ENCODE assay signal across 1 cellular context in the genomic region with DNA sequence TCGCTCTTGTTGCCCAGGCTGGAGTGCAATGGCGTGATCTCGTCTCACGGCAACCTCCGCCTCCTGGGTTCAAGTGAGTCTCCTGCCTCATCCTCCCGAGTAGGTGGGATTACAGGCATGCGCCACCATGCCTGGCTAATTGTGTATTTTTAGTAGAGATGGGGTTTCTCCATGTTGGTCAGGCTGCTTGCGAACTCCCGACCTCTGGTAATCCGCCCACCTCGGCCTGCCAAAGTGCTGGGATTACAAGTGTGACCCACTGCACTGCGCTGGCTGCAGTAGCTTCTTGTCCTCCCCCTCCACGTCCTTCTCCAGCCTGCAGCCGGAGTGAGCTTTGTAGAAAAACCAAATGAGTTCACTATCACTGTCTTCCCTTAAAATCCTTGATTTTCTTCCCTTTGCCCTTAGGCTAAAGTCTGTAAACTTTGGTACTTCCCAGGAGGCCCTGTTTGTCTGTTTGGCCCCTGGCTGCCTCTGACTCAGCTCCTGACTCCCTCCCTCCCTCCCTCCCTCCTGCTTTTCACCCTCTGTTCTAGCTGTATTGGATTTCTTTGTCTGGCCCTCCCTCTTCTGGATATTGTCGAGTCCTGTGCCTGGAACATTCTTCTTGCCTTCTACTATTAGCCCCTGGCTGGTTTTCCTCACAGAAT.
TF ChIP-seq lines count a peak whose summit lies in the region.

No MANE protein-coding gene starts in this region.

TF ChIP-seq in HepG2, 621 proteins besides CTCF, POLR2A, EP300 and RAD21 (continued from another document and continues in another):
- TF ChIP-seq, protein P1, sequence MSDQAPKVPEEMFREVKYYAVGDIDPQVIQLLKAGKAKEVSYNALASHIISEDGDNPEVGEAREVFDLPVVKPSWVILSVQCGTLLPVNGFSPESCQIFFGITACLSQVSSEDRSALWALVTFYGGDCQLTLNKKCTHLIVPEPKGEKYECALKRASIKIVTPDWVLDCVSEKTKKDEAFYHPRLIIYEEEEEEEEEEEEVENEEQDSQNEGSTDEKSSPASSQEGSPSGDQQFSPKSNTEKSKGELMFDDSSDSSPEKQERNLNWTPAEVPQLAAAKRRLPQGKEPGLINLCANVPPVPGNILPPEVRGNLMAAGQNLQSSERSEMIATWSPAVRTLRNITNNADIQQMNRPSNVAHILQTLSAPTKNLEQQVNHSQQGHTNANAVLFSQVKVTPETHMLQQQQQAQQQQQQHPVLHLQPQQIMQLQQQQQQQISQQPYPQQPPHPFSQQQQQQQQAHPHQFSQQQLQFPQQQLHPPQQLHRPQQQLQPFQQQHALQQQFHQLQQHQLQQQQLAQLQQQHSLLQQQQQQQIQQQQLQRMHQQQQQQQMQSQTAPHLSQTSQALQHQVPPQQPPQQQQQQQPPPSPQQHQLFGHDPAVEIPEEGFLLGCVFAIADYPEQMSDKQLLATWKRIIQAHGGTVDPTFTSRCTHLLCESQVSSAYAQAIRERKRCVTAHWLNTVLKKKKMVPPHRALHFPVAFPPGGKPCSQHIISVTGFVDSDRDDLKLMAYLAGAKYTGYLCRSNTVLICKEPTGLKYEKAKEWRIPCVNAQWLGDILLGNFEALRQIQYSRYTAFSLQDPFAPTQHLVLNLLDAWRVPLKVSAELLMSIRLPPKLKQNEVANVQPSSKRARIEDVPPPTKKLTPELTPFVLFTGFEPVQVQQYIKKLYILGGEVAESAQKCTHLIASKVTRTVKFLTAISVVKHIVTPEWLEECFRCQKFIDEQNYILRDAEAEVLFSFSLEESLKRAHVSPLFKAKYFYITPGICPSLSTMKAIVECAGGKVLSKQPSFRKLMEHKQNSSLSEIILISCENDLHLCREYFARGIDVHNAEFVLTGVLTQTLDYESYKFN (CRISPR knock-in tag; conservative IDR thresholded peaks at IDR 0.05): peak; percentile 98
- no peak for TF ChIP-seq PAWR (CRISPR knock-in tag; IDR thresholded peaks at IDR 0.05; ENCODE audit: borderline replicate concordance)
- TF ChIP-seq, protein P2, sequence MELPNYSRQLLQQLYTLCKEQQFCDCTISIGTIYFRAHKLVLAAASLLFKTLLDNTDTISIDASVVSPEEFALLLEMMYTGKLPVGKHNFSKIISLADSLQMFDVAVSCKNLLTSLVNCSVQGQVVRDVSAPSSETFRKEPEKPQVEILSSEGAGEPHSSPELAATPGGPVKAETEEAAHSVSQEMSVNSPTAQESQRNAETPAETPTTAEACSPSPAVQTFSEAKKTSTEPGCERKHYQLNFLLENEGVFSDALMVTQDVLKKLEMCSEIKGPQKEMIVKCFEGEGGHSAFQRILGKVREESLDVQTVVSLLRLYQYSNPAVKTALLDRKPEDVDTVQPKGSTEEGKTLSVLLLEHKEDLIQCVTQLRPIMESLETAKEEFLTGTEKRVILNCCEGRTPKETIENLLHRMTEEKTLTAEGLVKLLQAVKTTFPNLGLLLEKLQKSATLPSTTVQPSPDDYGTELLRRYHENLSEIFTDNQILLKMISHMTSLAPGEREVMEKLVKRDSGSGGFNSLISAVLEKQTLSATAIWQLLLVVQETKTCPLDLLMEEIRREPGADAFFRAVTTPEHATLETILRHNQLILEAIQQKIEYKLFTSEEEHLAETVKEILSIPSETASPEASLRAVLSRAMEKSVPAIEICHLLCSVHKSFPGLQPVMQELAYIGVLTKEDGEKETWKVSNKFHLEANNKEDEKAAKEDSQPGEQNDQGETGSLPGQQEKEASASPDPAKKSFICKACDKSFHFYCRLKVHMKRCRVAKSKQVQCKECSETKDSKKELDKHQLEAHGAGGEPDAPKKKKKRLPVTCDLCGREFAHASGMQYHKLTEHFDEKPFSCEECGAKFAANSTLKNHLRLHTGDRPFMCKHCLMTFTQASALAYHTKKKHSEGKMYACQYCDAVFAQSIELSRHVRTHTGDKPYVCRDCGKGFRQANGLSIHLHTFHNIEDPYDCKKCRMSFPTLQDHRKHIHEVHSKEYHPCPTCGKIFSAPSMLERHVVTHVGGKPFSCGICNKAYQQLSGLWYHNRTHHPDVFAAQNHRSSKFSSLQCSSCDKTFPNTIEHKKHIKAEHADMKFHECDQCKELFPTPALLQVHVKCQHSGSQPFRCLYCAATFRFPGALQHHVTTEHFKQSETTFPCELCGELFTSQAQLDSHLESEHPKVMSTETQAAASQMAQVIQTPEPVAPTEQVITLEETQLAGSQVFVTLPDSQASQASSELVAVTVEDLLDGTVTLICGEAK (IDR thresholded peaks at IDR 0.05): no peak
- TF ChIP-seq, protein P2 (CRISPR knock-in tag; IDR thresholded peaks at IDR 0.05): peak; percentile 23; the same call in 1 of the 2 replicates
- TF ChIP-seq, protein P3, sequence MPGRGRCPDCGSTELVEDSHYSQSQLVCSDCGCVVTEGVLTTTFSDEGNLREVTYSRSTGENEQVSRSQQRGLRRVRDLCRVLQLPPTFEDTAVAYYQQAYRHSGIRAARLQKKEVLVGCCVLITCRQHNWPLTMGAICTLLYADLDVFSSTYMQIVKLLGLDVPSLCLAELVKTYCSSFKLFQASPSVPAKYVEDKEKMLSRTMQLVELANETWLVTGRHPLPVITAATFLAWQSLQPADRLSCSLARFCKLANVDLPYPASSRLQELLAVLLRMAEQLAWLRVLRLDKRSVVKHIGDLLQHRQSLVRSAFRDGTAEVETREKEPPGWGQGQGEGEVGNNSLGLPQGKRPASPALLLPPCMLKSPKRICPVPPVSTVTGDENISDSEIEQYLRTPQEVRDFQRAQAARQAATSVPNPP (CRISPR knock-in tag; IDR thresholded peaks at IDR 0.05): no peak
- TF ChIP-seq RBFOX2 (IDR thresholded peaks at IDR 0.05; ENCODE audit: low read depth, low read length): no peak
- TF ChIP-seq, protein P4, sequence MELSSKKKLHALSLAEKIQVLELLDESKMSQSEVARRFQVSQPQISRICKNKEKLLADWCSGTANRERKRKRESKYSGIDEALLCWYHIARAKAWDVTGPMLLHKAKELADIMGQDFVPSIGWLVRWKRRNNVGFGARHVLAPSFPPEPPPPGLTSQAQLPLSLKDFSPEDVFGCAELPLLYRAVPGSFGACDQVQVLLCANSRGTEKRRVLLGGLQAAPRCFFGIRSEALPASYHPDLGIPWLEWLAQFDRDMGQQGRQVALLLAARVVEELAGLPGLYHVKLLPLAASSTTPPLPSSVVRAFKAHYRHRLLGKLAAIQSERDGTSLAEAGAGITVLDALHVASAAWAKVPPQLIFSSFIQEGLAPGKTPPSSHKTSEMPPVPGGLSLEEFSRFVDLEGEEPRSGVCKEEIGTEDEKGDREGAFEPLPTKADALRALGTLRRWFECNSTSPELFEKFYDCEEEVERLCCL (CRISPR knock-in tag; IDR thresholded peaks at IDR 0.05; ENCODE audit: borderline replicate concordance): no peak; the same call in 1 of the 2 replicates
- TF ChIP-seq, protein P5, sequence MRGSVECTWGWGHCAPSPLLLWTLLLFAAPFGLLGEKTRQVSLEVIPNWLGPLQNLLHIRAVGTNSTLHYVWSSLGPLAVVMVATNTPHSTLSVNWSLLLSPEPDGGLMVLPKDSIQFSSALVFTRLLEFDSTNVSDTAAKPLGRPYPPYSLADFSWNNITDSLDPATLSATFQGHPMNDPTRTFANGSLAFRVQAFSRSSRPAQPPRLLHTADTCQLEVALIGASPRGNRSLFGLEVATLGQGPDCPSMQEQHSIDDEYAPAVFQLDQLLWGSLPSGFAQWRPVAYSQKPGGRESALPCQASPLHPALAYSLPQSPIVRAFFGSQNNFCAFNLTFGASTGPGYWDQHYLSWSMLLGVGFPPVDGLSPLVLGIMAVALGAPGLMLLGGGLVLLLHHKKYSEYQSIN (CRISPR knock-in tag; IDR thresholded peaks at IDR 0.05; ENCODE audit: borderline replicate concordance): no peak
- TF ChIP-seq MBD4 (IDR thresholded peaks at IDR 0.05; ENCODE audit: borderline replicate concordance, low read length): no peak
- TF ChIP-seq PCBP1 (IDR thresholded peaks at IDR 0.05; ENCODE audit: borderline replicate concordance, low read depth, low read length): no peak
- no peak; the same call in 1 of the 2 replicates for TF ChIP-seq ZNF558 (CRISPR knock-in tag; IDR thresholded peaks at IDR 0.05; ENCODE audit: borderline replicate concordance)
- TF ChIP-seq NCOA2 (CRISPR knock-in tag; IDR thresholded peaks at IDR 0.05): peak; percentile 87
- no peak for TF ChIP-seq ZSCAN30 (CRISPR knock-in tag; IDR thresholded peaks at IDR 0.05)
- TF ChIP-seq EHMT2 (IDR thresholded peaks at IDR 0.05; ENCODE audit: borderline replicate concordance, low read depth, low read length): no peak; the same call in 1 of the 2 replicates
- TF ChIP-seq ZNF562 (CRISPR knock-in tag; IDR thresholded peaks at IDR 0.05; ENCODE audit: borderline replicate concordance): no peak
- TF ChIP-seq, protein P6, sequence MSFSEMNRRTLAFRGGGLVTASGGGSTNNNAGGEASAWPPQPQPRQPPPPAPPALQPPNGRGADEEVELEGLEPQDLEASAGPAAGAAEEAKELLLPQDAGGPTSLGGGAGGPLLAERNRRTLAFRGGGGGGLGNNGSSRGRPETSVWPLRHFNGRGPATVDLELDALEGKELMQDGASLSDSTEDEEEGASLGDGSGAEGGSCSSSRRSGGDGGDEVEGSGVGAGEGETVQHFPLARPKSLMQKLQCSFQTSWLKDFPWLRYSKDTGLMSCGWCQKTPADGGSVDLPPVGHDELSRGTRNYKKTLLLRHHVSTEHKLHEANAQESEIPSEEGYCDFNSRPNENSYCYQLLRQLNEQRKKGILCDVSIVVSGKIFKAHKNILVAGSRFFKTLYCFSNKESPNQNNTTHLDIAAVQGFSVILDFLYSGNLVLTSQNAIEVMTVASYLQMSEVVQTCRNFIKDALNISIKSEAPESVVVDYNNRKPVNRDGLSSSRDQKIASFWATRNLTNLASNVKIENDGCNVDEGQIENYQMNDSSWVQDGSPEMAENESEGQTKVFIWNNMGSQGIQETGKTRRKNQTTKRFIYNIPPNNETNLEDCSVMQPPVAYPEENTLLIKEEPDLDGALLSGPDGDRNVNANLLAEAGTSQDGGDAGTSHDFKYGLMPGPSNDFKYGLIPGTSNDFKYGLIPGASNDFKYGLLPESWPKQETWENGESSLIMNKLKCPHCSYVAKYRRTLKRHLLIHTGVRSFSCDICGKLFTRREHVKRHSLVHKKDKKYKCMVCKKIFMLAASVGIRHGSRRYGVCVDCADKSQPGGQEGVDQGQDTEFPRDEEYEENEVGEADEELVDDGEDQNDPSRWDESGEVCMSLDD (CRISPR knock-in tag; IDR thresholded peaks at IDR 0.05; ENCODE audit: borderline replicate concordance): no peak
